8 cellular contexts compared by ENCODE assay signal in the genomic region with DNA sequence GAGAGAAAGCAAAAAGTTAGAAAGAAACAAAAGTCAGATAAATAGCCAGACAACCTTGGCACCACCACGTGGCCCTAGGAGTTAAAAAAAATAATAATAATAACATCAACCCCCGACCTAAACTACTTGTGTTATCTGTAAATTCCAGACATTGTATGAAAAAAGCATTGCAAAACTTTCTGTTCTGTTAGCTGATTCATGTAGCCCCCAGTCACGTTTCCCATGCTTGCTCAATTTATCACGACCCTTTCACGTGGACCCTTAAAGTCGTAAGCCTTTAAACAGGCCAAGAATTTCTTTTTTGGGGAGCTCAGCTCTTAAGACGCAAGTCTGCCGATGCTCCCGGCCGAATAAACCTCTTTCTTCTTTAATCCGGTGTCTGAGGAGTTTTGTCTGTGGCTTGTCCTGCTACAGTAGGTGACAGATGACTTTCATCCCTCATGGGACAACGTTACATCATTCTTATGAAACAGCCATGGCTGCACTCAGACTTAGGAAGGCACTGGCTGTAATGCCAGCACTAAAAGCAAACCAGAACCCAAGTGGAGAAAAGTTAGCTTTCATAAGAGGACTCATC. TPM values are rescaled to one million over a fixed set of nuclear protein-coding genes. Genes with fewer than 3 reads are reported as not detected.
A peak's percentile ranks its signal among the peaks of the same experiment; 100 is the strongest.
DNase-seq lines count a peak whose midpoint lies in the region; ATAC-seq and TF ChIP-seq lines count a peak whose summit lies in the region.

No MANE protein-coding gene starts in this region.

- H3K27ac ChIP-seq in HUES6 (ENCODE audit: low read depth, low read length): 0 out of 2 replicates have a peak overlapping the region, but pooled peaks have one; percentile 11

- peaks cover 6% of the 10 kb centered on the region for H3K27me3 Mint-ChIP-seq in glutamatergic neuron (ENCODE audit: unreplicated experiment)

- 0 out of 2 replicates have a peak, but pooled peaks cover 3% of the 10 kb centered on the region for H3K9me3 ChIP-seq in ES-I3 (ENCODE audit: control insufficient read depth, insufficient read depth, low read length)
- H3K9me3 ChIP-seq in HUES6 (ENCODE audit: control insufficient read depth, insufficient read depth, low read depth, low read length): peaks cover 11% of the 10 kb centered on the region; the same call in 1 of the 2 replicates

- peaks cover 11% of the 10 kb centered on the region for H3K9me3 Mint-ChIP-seq in glutamatergic neuron (ENCODE audit: unreplicated experiment)

- H3K36me3 Mint-ChIP-seq in glutamatergic neuron (ENCODE audit: unreplicated experiment): no peaks in the 10 kb centered on the region

- peak; percentile 27 for ATAC-seq in GM21515 (IDR thresholded peaks at IDR 0.05; ENCODE audit: unreplicated experiment)

- no peaks in the 10 kb centered on the region for H3K27me3 ChIP-seq in HUES6 (ENCODE audit: control insufficient read depth, insufficient read depth, low read length)

- TF ChIP-seq CTCF in glutamatergic neuron (IDR thresholded peaks at IDR 0.05; ENCODE audit: partially characterized antibody, unreplicated experiment): no peak
- no peak for TF ChIP-seq CTCF in retinal pigment epithelial cell (conservative IDR thresholded peaks at IDR 0.05; ENCODE audit: low read depth, low read length)

- H3K4me3 Mint-ChIP-seq in glutamatergic neuron (ENCODE audit: unreplicated experiment): peak overlapping the region; percentile 98

- H3K4me3 ChIP-seq in HUES6 (ENCODE audit: low read depth, low read length) (peak overlapping the region; percentile 70), retinal pigment epithelial cell (ENCODE audit: low read length) (peak overlapping the region; percentile 79)

- DNase-seq in activated CD4-positive, alpha-beta T cell treated with anti-CD3 and anti-CD28 coated beads, Interleukin-2, amount 50 U/mL, for 1 hour: peak; percentile 7
- DNase-seq in glutamatergic neuron (no peak), retinal pigment epithelial cell (ENCODE audit: low read depth) (no peak), cerebellum (ENCODE audit: low spot score) (no peak), AG08395 (ENCODE audit: low spot score) (no peak)

- H3K4me1 Mint-ChIP-seq in glutamatergic neuron (ENCODE audit: low read depth, unreplicated experiment): peaks cover 31% of the 10 kb centered on the region

- H3K27ac Mint-ChIP-seq in glutamatergic neuron (ENCODE audit: unreplicated experiment): peak overlapping the region; percentile 96

- peaks cover 3% of the 10 kb centered on the region; the same call in 1 of the 2 replicates for H3K4me1 ChIP-seq in ES-I3 (ENCODE audit: insufficient read depth, low read length)
- peaks cover 10% of the 10 kb centered on the region for H3K4me1 ChIP-seq in HUES6 (ENCODE audit: control insufficient read depth, insufficient read depth, low read length)

- H3K9ac ChIP-seq in ES-I3 (ENCODE audit: low read depth, low read length): peak overlapping the region; percentile 88; the same call in 1 of the 2 replicates
- H3K9ac ChIP-seq in HUES6 (ENCODE audit: low read length): peak overlapping the region; percentile 75

- no peaks in the 10 kb centered on the region for H3K36me3 ChIP-seq in ES-I3 (ENCODE audit: insufficient read depth, low read length)
- no peaks in the 10 kb centered on the region for H3K36me3 ChIP-seq in HUES6 (ENCODE audit: control insufficient read depth, insufficient read depth, low read length)

RNA-seq across cellular contexts. Expression of gene ACOX3, which starts 0.5 kb away (rescaled TPM):
- 23.8 TPM for total RNA-seq in glutamatergic neuron (ENCODE audit: unreplicated experiment)
- 28.6 TPM for total RNA-seq in cerebellum

RNA-seq across cellular contexts. Expression of gene TRMT44, which starts 0.6 kb away (rescaled TPM):
- total RNA-seq in glutamatergic neuron (ENCODE audit: unreplicated experiment): 23.3 TPM
- 27.8 TPM for total RNA-seq in cerebellum
